In genomic region chr9:120783611-120784047, GRCh38 we compare ENCODE assay signal across 13 cellular contexts. TPM values are rescaled to one million over a fixed set of nuclear protein-coding genes. Genes with fewer than 3 reads are reported as not detected.
DNase-seq lines count a peak whose midpoint lies in the region; ATAC-seq, FAIRE-seq and TF ChIP-seq lines count a peak whose summit lies in the region.
"Had no signal": no experiment of that assay in that cellular context is flagged by ENCODE, and none has a peak within 500 bp of the region (broad histone marks: within the 10 kb centered on the region; RNA-seq: fewer than 3 reads in every experiment).

No MANE protein-coding gene starts in this region.

- H3K4me1 ChIP-seq in gastroesophageal sphincter (peaks cover 0 to 57% (median 4%) of the 10 kb centered on the region in 3 donors), suprapubic skin (peaks cover 41% of the 10 kb centered on the region), small intestine (ENCODE audit: control insufficient read depth in 2 of 2, insufficient read depth in 1 of 2, low read depth in 1 of 2, low read length in 1 of 2) (peaks cover 0 to 2% of the 10 kb centered on the region in 2 donors)
- H3K4me1 ChIP-seq: thyroid gland had no signal

- peak; percentile 65 for ATAC-seq in gastroesophageal sphincter
- no peak for ATAC-seq in HG03280 (IDR thresholded peaks at IDR 0.05; ENCODE audit: unreplicated experiment)
- ATAC-seq in GM18867 (IDR thresholded peaks at IDR 0.05; ENCODE audit: unreplicated experiment): no peak

- no peaks in the 10 kb centered on the region for H3K27me3 Mint-ChIP-seq in activated T-cell treated with anti-CD3 and anti-CD28 coated beads, Interleukin-2, amount 50 U/mL, for 24 hours

- no peaks in the 10 kb centered on the region for H3K9me3 Mint-ChIP-seq in activated T-cell treated with anti-CD3 and anti-CD28 coated beads, Interleukin-2, amount 50 U/mL, for 24 hours

- TF ChIP-seq CTCF in gastroesophageal sphincter (IDR thresholded peaks at IDR 0.05) (no peak), suprapubic skin (IDR thresholded peaks at IDR 0.05) (no peak)

- 53 to 67% methylated on average over 2 of the region's 2 CpGs for WGBS in gastroesophageal sphincter (ENCODE audit: low coverage in 1 of 2), 2 donors
- WGBS in suprapubic skin: 63% methylated on average over 2 of the region's 2 CpGs
- 13 to 63% (median 45%) methylated on average over 2 of the region's 2 CpGs for WGBS in small intestine, 3 donors

- H3K27ac ChIP-seq in gastroesophageal sphincter: peak overlapping the region in 1 of 4 donors; percentile 29
- H3K27ac ChIP-seq in suprapubic skin: peak overlapping the region; percentile 0
- H3K27ac ChIP-seq in small intestine (ENCODE audit: low read depth in 1 of 2, low read length in 1 of 2): no peak overlapping the region
- H3K27ac ChIP-seq: thyroid gland had no signal

- no peak for DNase-seq in activated T-cell treated with anti-CD3 and anti-CD28 coated beads, Interleukin-2, amount 50 U/mL, for 24 hours
- DNase-seq in activated T-cell treated with anti-CD3 and anti-CD28 coated beads for 4 hours (no peak), SKM-1 (lab: John Stamatoyannopoulos, UW; ENCODE audit: unreplicated experiment) (peak; percentile 4), suprapubic skin (ENCODE audit: low spot score in 2 of 2) (no peak), small intestine (no peak)
- DNase-seq: NCI-H524; stimulated activated CD4-positive, alpha-beta T cell treated with anti-CD3 and anti-CD28 coated beads, Interleukin-4, amount 100 ng/mL, for 24 hours; T-helper 1 cell; thyroid gland had no signal

- TF ChIP-seq POLR2A in gastroesophageal sphincter (IDR thresholded peaks at IDR 0.05) (no peak), suprapubic skin (IDR thresholded peaks at IDR 0.05) (no peak)

- H3K27ac Mint-ChIP-seq in activated T-cell treated with anti-CD3 and anti-CD28 coated beads, Interleukin-2, amount 50 U/mL, for 24 hours: peak overlapping the region; percentile 65

- H3K36me3 Mint-ChIP-seq in activated T-cell treated with anti-CD3 and anti-CD28 coated beads, Interleukin-2, amount 50 U/mL, for 24 hours (ENCODE audit: low read depth): peaks cover 85% of the 10 kb centered on the region

- H3K9me3 ChIP-seq in gastroesophageal sphincter (no peaks in the 10 kb centered on the region), suprapubic skin (no peaks in the 10 kb centered on the region), small intestine (ENCODE audit: control insufficient read depth, low read depth) (no peaks in the 10 kb centered on the region)
- H3K9me3 ChIP-seq: thyroid gland had no signal

- FAIRE-seq in small intestine (lab: Jason Lieb, UNC): no peak
- FAIRE-seq: A204.1 had no signal

- H3K36me3 ChIP-seq in gastroesophageal sphincter (peaks cover 0 to 60% of the 10 kb centered on the region in 2 donors), suprapubic skin (peaks cover 22% of the 10 kb centered on the region), small intestine (ENCODE audit: control insufficient read depth in 2 of 2, insufficient read depth in 2 of 2, low read length in 2 of 2) (peaks cover 4 to 6% of the 10 kb centered on the region in 2 donors)

- no peak overlapping the region for H3K4me3 Mint-ChIP-seq in activated T-cell treated with anti-CD3 and anti-CD28 coated beads, Interleukin-2, amount 50 U/mL, for 24 hours

- peaks cover 60% of the 10 kb centered on the region for H3K4me1 Mint-ChIP-seq in activated T-cell treated with anti-CD3 and anti-CD28 coated beads, Interleukin-2, amount 50 U/mL, for 24 hours (ENCODE audit: low read depth)

- no peaks in the 10 kb centered on the region for H3K27me3 ChIP-seq in gastroesophageal sphincter
- H3K27me3 ChIP-seq in suprapubic skin: no peaks in the 10 kb centered on the region
- no peaks in the 10 kb centered on the region for H3K27me3 ChIP-seq in small intestine (ENCODE audit: control insufficient read depth in 2 of 2, insufficient read depth in 2 of 2, low read length in 2 of 2)
- H3K27me3 ChIP-seq: thyroid gland had no signal

- TF ChIP-seq EP300 in gastroesophageal sphincter (IDR thresholded peaks at IDR 0.05) (no peak), suprapubic skin (IDR thresholded peaks at IDR 0.05) (no peak)

- H3K4me3 ChIP-seq in gastroesophageal sphincter (no peak overlapping the region), suprapubic skin (no peak overlapping the region), small intestine (ENCODE audit: low read depth in 1 of 2, low read length in 2 of 2) (no peak overlapping the region)
- H3K4me3 ChIP-seq: thyroid gland had no signal

RNA-seq across cellular contexts. Expression of gene FBXW2, which starts 9.6 kb away (rescaled TPM):
- 10 to 100 TPM; 41.8 to 57.1 (median 50.0) TPM for total RNA-seq in gastroesophageal sphincter
- 10 to 100 TPM; 40.4 to 74.8 (median 52.3) TPM for total RNA-seq in suprapubic skin
- polyA plus RNA-seq in small intestine: 10 to 100 TPM in 1 of 3 donors, 1 to 10 TPM in 2; 6.2 to 17.7 (median 8.5) TPM

RNA-seq across cellular contexts. Expression of gene PSMD5, which starts 59.1 kb away (rescaled TPM):
- total RNA-seq in gastroesophageal sphincter: 10 to 100 TPM; 26.8 to 42.8 (median 33.2) TPM
- total RNA-seq in suprapubic skin: 10 to 100 TPM; 30.7 to 47.7 (median 33.0) TPM
- polyA plus RNA-seq in small intestine: 10 to 100 TPM; 15.4 to 17.2 (median 16.3) TPM
